In genomic region chr14:76546426-76547221, GRCh38 we compare ENCODE assay signal across 9 cellular contexts.
DNase-seq lines count a peak whose midpoint lies in the region; ATAC-seq and TF ChIP-seq lines count a peak whose summit lies in the region.
"Had no signal": no experiment of that assay in that cellular context is flagged by ENCODE, and none has a peak within 500 bp of the region (broad histone marks: within the 10 kb centered on the region; RNA-seq: fewer than 3 reads in every experiment).

No MANE protein-coding gene starts in this region.

- no peak overlapping the region for H3K4me3 Mint-ChIP-seq in CD8-positive, alpha-beta T cell

- peaks cover 8% of the 10 kb centered on the region for H3K27me3 Mint-ChIP-seq in CD8-positive, alpha-beta T cell (ENCODE audit: low read depth)

- POLR2A ChIA-PET in CD8-positive, alpha-beta T cell (lab: Charles Lee), result no interaction called here

- no peaks in the 10 kb centered on the region for H3K36me3 Mint-ChIP-seq in CD8-positive, alpha-beta T cell

- no peaks in the 10 kb centered on the region for H3K9me3 Mint-ChIP-seq in CD8-positive, alpha-beta T cell

- H3K9me3 ChIP-seq in SJCRH30 (replicated peaks), result no peaks in the 10 kb centered on the region
- no peaks in the 10 kb centered on the region for H3K9me3 ChIP-seq in CD8-positive, alpha-beta T cell (ENCODE audit: low read length)
- H3K9me3 ChIP-seq: BLaER1 treated with 17β-estradiol and CSF1 and Interleukin-3, amounts not matched to agents 10 nM and 100 nM had no signal

- no peaks in the 10 kb centered on the region for H3K36me3 ChIP-seq in SJCRH30
- no peaks in the 10 kb centered on the region for H3K36me3 ChIP-seq in CD8-positive, alpha-beta T cell (ENCODE audit: insufficient read depth, low read length)
- H3K36me3 ChIP-seq: BLaER1 treated with 17β-estradiol and CSF1 and Interleukin-3, amounts not matched to agents 10 nM and 100 nM had no signal

- no peaks in the 10 kb centered on the region for H3K4me1 Mint-ChIP-seq in CD8-positive, alpha-beta T cell (ENCODE audit: low read depth)

- CTCF ChIA-PET in CD8-positive, alpha-beta T cell (lab: Charles Lee), result interaction anchor here (1.4 kb wide), 1 partner anchor 34 kb away, joined by 3 read pairs; no protein-coding TSS in a partner anchor

- no peak for TF ChIP-seq CTCF in CD8-positive, alpha-beta T cell (IDR thresholded peaks at IDR 0.05)

- peak; percentile 51 for DNase-seq in NCI-H2171 treated with DMSO at 0.1 percent for 48 hours (lab: John Stamatoyannopoulos, UW)
- no peak for DNase-seq in NCI-H2171 (lab: John Stamatoyannopoulos, UW)
- DNase-seq in HT1080 (ENCODE audit: low read depth), result peak; percentile 25
- DNase-seq in SJCRH30, result peak; percentile 66 to 80
- DNase-seq in iPS DF 19.7 (ENCODE audit: low read depth, low spot score), result peak; percentile 56
- DNase-seq in CD8-positive, alpha-beta T cell, result no peak
- no peak for DNase-seq in NCI-H2029 (lab: John Stamatoyannopoulos, UW)

- H3K27ac ChIP-seq in SJCRH30, result no peak overlapping the region
- no peak overlapping the region for H3K27ac ChIP-seq in CD8-positive, alpha-beta T cell (ENCODE audit: low read depth, low read length)
- H3K27ac ChIP-seq: BLaER1 treated with 17β-estradiol and CSF1 and Interleukin-3, amounts not matched to agents 10 nM and 100 nM had no signal

- no peaks in the 10 kb centered on the region; the same call in 1 of the 2 replicates for H3K4me1 ChIP-seq in SJCRH30
- no peaks in the 10 kb centered on the region for H3K4me1 ChIP-seq in CD8-positive, alpha-beta T cell (ENCODE audit: insufficient read depth, low read length)
- H3K4me1 ChIP-seq: BLaER1 treated with 17β-estradiol and CSF1 and Interleukin-3, amounts not matched to agents 10 nM and 100 nM had no signal

- ATAC-seq in CD8-positive, alpha-beta T cell, result no peak
- ATAC-seq in HG02840 (IDR thresholded peaks at IDR 0.05; ENCODE audit: low FRiP score, unreplicated experiment), result no peak

- no peaks in the 10 kb centered on the region for H3K27me3 ChIP-seq in SJCRH30
- H3K27me3 ChIP-seq in CD8-positive, alpha-beta T cell (ENCODE audit: insufficient read depth, low read length), result no peaks in the 10 kb centered on the region
- H3K27me3 ChIP-seq: BLaER1 treated with 17β-estradiol and CSF1 and Interleukin-3, amounts not matched to agents 10 nM and 100 nM had no signal

- no peak overlapping the region for H3K4me3 ChIP-seq in SJCRH30
- no peak overlapping the region for H3K4me3 ChIP-seq in CD8-positive, alpha-beta T cell (ENCODE audit: low read depth, low read length)
- H3K4me3 ChIP-seq: BLaER1 treated with 17β-estradiol and CSF1 and Interleukin-3, amounts not matched to agents 10 nM and 100 nM had no signal

- intact Hi-C loops in CD8-positive, alpha-beta T cell (cut with DNase I, micrococcal nuclease), result no loop called here

- no peak overlapping the region for H3K27ac Mint-ChIP-seq in CD8-positive, alpha-beta T cell

Comparison
In these comparisons a context has a peak if more than half of its experiments do, and no peak if none do; other contexts are left out.
1. DNase-seq: peak in NCI-H2171 treated with DMSO at 0.1 percent for 48 hours (single experiment), HT1080 (single experiment), SJCRH30 (2 of 2) and iPS DF 19.7 (single experiment); none in NCI-H2171 (single experiment), CD8-positive, alpha-beta T cell (0 of 7) and NCI-H2029 (single experiment).